In genomic region chr6:35273822-35274559, GRCh38 we compare ENCODE assay signal across 16 cellular contexts.
"Had no signal": no experiment of that assay in that cellular context is flagged by ENCODE, and none has a peak within 500 bp of the region (broad histone marks: within the 10 kb centered on the region; RNA-seq: fewer than 3 reads in every experiment).

No MANE protein-coding gene starts in this region.

- H3K27me3 Mint-ChIP-seq: stimulated activated memory B cell treated with anti-CD40 and anti-IgM and Interleukin-4, amounts not matched to agents 10 μg/mL and 1 μg/mL and 100 μg/mL, for 72 hours; T-cell had no signal

- H3K36me3 ChIP-seq: lower lobe of right lung, thyroid gland had no signal

- ATAC-seq: stimulated activated memory B cell treated with anti-CD40 and anti-IgM and Interleukin-4, amounts not matched to agents 10 μg/mL and 1 μg/mL and 100 μg/mL, for 72 hours; T-cell had no signal

- H3K9me3 ChIP-seq: lower lobe of right lung, thyroid gland had no signal

- H3K36me3 Mint-ChIP-seq: T-cell had no signal

- H3K27ac ChIP-seq: lower lobe of right lung, thyroid gland had no signal

- H3K4me3 Mint-ChIP-seq: endodermal cell; mesothelial cell of epicardium; neural crest cell; stimulated activated memory B cell treated with anti-CD40 and anti-IgM and Interleukin-4, amounts not matched to agents 10 μg/mL and 1 μg/mL and 100 μg/mL, for 72 hours; T-cell had no signal

- H3K4me3 ChIP-seq: dorsolateral prefrontal cortex, lower lobe of right lung, thyroid gland had no signal

- H3K27me3 ChIP-seq: dorsolateral prefrontal cortex, thyroid gland had no signal

- DNase-seq: activated CD4-positive, CD25-positive, alpha-beta regulatory T cell treated with anti-CD3 and anti-CD28 coated beads, Interleukin-2, amount 50 U/mL, for 72 hours; activated naive CD4-positive, alpha-beta T cell treated with anti-CD3 and anti-CD28 coated beads, Interleukin-2, amount 50 U/mL, for 16 hours; activated T-cell treated with anti-CD3 and anti-CD28 coated beads for 4 hours; dorsolateral prefrontal cortex; endodermal cell; erythroblast; foreskin fibroblast; stimulated activated CD4-positive, alpha-beta T cell treated with anti-CD3 and anti-CD28 coated beads, Interleukin-2, amount 100 ng/mL, for 48 hours; T-cell; T-helper 9 cell; thyroid gland had no signal

- H3K27ac Mint-ChIP-seq: activated T-helper 2 cell treated with anti-CD3 and anti-CD28 coated beads, Interferon-gamma antibody, Interleukin-2, Interleukin-4, amounts not matched to agents 10 μg/mL and 5 μg/mL and 100 μg/mL, durations not matched to agents 14 hours and 24 hours and 36 hours; endodermal cell; mesothelial cell of epicardium; stimulated activated memory B cell treated with anti-CD40 and anti-IgM and Interleukin-4, amounts not matched to agents 10 μg/mL and 1 μg/mL and 100 μg/mL, for 72 hours had no signal

- H3K9me3 Mint-ChIP-seq: activated T-helper 2 cell treated with anti-CD3 and anti-CD28 coated beads, Interferon-gamma antibody, Interleukin-2, Interleukin-4, amounts not matched to agents 10 μg/mL and 5 μg/mL and 100 μg/mL, durations not matched to agents 14 hours and 24 hours and 36 hours; endodermal cell; mesothelial cell of epicardium; neural crest cell; stimulated activated memory B cell treated with anti-CD40 and anti-IgM and Interleukin-4, amounts not matched to agents 10 μg/mL and 1 μg/mL and 100 μg/mL, for 72 hours; T-cell had no signal
